In the genomic region with DNA sequence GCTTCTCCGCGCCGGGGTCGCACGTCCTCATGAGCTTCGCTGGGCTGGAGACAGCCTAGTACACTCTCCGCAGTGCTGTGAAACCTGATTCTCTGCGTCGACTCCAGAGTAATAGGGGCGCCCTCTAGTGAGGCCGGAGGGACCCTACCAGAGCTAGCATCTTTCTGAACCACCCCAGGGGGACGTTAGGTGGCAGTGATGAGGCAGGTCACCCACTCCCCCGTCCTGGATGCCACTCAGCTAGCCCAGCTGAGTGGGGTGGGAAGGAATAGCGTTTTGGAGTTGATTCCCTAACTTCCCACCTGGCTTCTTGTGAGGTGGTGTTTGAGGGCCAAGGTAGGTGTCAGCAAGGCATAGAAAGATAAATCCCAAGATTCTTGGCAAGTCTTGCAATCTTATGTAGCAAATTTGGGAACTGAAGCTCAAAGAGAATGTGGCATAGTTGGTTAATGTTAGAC, we compare ENCODE assay signal across 8 cellular contexts. TPM values are rescaled to one million over a fixed set of nuclear protein-coding genes. Genes with fewer than 3 reads are reported as not detected.
A peak's percentile ranks its signal among the peaks of the same experiment; 100 is the strongest.
DNase-seq lines count a peak whose midpoint lies in the region; ATAC-seq, FAIRE-seq and TF ChIP-seq lines count a peak whose summit lies in the region.

No MANE protein-coding gene starts in this region.

- no peak for TF ChIP-seq POLR2A in testis (IDR thresholded peaks at IDR 0.05)

- intact Hi-C loops in testis (cut with DNase I; ENCODE audit: low total_unique reads): no loop called here

- H3K27me3 ChIP-seq in RWPE2 (ENCODE audit: insufficient read depth, poor library complexity, severe bottlenecking): peaks cover 46% of the 10 kb centered on the region
- no peaks in the 10 kb centered on the region for H3K27me3 ChIP-seq in testis

- no peaks in the 10 kb centered on the region for H3K36me3 ChIP-seq in RWPE2 (ENCODE audit: low read depth)
- H3K36me3 ChIP-seq in testis (ENCODE audit: low read depth, missing control alignments): no peaks in the 10 kb centered on the region

- WGBS in testis, 2 donors: 1 to 2% methylated on average over 14 of the region's 14 CpGs

- H3K9me3 ChIP-seq in RWPE2 (ENCODE audit: severe bottlenecking): no peaks in the 10 kb centered on the region
- no peaks in the 10 kb centered on the region for H3K9me3 ChIP-seq in testis

- FAIRE-seq in frontal cortex (lab: Jason Lieb, UNC): peak; percentile 75

- H3K27ac ChIP-seq in RWPE2 (ENCODE audit: poor library complexity, severe bottlenecking) (no peak overlapping the region), testis (no peak overlapping the region)

- H3K4me3 ChIP-seq in RWPE2 (ENCODE audit: severe bottlenecking) (no peak overlapping the region), testis (peak overlapping the region in 1 of 2 donors; percentile 14)

- in situ Hi-C loops in G401 (cut with HindIII; ENCODE audit: low sequenced_read_pairs): no loop called here

- ATAC-seq in RWPE2 (ENCODE audit: low read depth): peak; percentile 85
- ATAC-seq in omental fat pad (ENCODE audit: low FRiP score): peak; percentile 94

- H3K4me1 ChIP-seq in RWPE2 (ENCODE audit: insufficient read depth, poor library complexity, severe bottlenecking) (peaks cover 12% of the 10 kb centered on the region), testis (peaks cover 8% of the 10 kb centered on the region)

- TF ChIP-seq CTCF in RWPE2 (IDR thresholded peaks at IDR 0.05; ENCODE audit: poor library complexity, severe bottlenecking) (peak; percentile 100), omental fat pad (IDR thresholded peaks at IDR 0.05) (peak in 2 of 3 donors; percentile 7 to 75), testis (IDR thresholded peaks at IDR 0.05) (peak; percentile 84 to 88 (median 88))

- DNase-seq in G401 (ENCODE audit: low spot score): peak; percentile 94
- peak; percentile 82 for DNase-seq in HCEC 1CT
- DNase-seq in M059J (ENCODE audit: low read depth): peak; percentile 80
- DNase-seq in RWPE2 (ENCODE audit: low spot score): peak; percentile 88
- DNase-seq in activated T-helper 9 cell treated with anti-CD3 and anti-CD28 coated beads, Interleukin-2, amount 50 U/mL, for 16 hours (ENCODE audit: low read depth): peak; percentile 74
- DNase-seq in frontal cortex (ENCODE audit: low spot score in 2 of 2): peak; percentile 80 to 93
- DNase-seq in omental fat pad (ENCODE audit: low spot score): peak; percentile 63
- peak; percentile 95 for DNase-seq in testis

RNA-seq across cellular contexts. Expression of gene DUOXA2, which starts 4.0 kb away (rescaled TPM):
- not detected in 2 replicates for total RNA-seq in G401 (2014; rRNA removed; shearing (Covaris generic))
- total RNA-seq in M059J (2014; rRNA removed; shearing (Covaris generic)): 0.05 TPM in 1 of 2 replicates, not detected in the other
- not detected for total RNA-seq in frontal cortex
- not detected for total RNA-seq in omental fat pad
- under 1 TPM; 0.31 to 0.39 TPM for total RNA-seq in testis
- polyA plus RNA-seq in testis (ENCODE audit: insufficient read depth, low read depth, low replicate concordance): 0.36 TPM

RNA-seq across cellular contexts. Expression of gene DUOX2, which starts 4.2 kb away (rescaled TPM):
- not detected in 2 replicates for total RNA-seq in G401 (2014; rRNA removed; shearing (Covaris generic))
- not detected in 2 replicates for total RNA-seq in M059J (2014; rRNA removed; shearing (Covaris generic))
- not detected for total RNA-seq in frontal cortex
- under 1 TPM in 3 of 4 donors, not detected in 1; 0.13 to 0.65 (median 0.47) TPM for total RNA-seq in omental fat pad
- total RNA-seq in testis: 1 to 10 TPM; 1.2 to 4.8 TPM
- polyA plus RNA-seq in testis (ENCODE audit: insufficient read depth, low read depth, low replicate concordance): 2.6 TPM

RNA-seq across cellular contexts. Expression of gene DUOXA1, which starts 11.5 kb away (rescaled TPM):
- total RNA-seq in G401 (2014; rRNA removed; shearing (Covaris generic)): not detected in 2 replicates
- total RNA-seq in M059J (2014; rRNA removed; shearing (Covaris generic)): not detected in 2 replicates
- total RNA-seq in frontal cortex (not detected), omental fat pad (1 to 10 TPM in 3 of 4 donors, under 1 TPM in 1; 0.95 to 1.9 (median 1.4) TPM), testis (under 1 TPM; 0.31 to 0.94 TPM)
- polyA plus RNA-seq in testis (ENCODE audit: insufficient read depth, low read depth, low replicate concordance): 1.0 TPM

RNA-seq across cellular contexts. Expression of gene DUOX1, which starts 11.6 kb away (rescaled TPM):
- total RNA-seq in G401 (2014; rRNA removed; shearing (Covaris generic)): not detected in 2 replicates
- total RNA-seq in M059J (2014; rRNA removed; shearing (Covaris generic)): not detected in 2 replicates
- total RNA-seq in frontal cortex: not detected
- 1 to 10 TPM; 1.4 to 6.9 (median 2.0) TPM for total RNA-seq in omental fat pad
- total RNA-seq in testis: 1 to 10 TPM; 5.3 to 5.7 TPM
- 2.8 TPM for polyA plus RNA-seq in testis (ENCODE audit: insufficient read depth, low read depth, low replicate concordance)

Comparison
In these comparisons a context has a peak if more than half of its experiments do, and no peak if none do; other contexts are left out.
1. CTCF ChIP-seq: peak in every context shown above with its lines; median percentile 100 in RWPE2; 88 in testis; 41 in omental fat pad.